1 cellular context compared by ENCODE assay signal in genomic region chr19:40269216-40269940, GRCh38.
TF ChIP-seq lines count a peak whose summit lies in the region.

No MANE protein-coding gene starts in this region.

TF ChIP-seq in K562, 482 proteins besides CTCF, POLR2A, EP300 and RAD21:
- TF ChIP-seq MED1 (CRISPR knock-in tag; IDR thresholded peaks at IDR 0.05; ENCODE audit: borderline replicate concordance) (no peak), TARDBP (IDR thresholded peaks at IDR 0.05) (no peak), ZNF780A (CRISPR knock-in tag; IDR thresholded peaks at IDR 0.05) (no peak), CHD1 (IDR thresholded peaks at IDR 0.05; ENCODE audit: low read length) (no peak), EP400 (IDR thresholded peaks at IDR 0.05) (no peak), PHTF2 (CRISPR knock-in tag; IDR thresholded peaks at IDR 0.05) (no peak), SRSF7 (optimal IDR thresholded peaks at IDR 0.05; ENCODE audit: low read depth, low read length) (no peak)
- TF ChIP-seq, protein P1, sequence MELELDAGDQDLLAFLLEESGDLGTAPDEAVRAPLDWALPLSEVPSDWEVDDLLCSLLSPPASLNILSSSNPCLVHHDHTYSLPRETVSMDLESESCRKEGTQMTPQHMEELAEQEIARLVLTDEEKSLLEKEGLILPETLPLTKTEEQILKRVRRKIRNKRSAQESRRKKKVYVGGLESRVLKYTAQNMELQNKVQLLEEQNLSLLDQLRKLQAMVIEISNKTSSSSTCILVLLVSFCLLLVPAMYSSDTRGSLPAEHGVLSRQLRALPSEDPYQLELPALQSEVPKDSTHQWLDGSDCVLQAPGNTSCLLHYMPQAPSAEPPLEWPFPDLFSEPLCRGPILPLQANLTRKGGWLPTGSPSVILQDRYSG (tag; conservative IDR thresholded peaks at IDR 0.05; ENCODE audit: low read depth) = 0 out of 2 replicates have a peak, but pooled peaks have one; percentile 0
